2 cellular contexts compared by ENCODE assay signal in genomic region chr18:11962586-11962985, GRCh38.
TF ChIP-seq lines count a peak whose summit lies in the region.

No MANE protein-coding gene starts in this region.

TF ChIP-seq in A549, 52 proteins besides CTCF, POLR2A, EP300 and RAD21:
- TF ChIP-seq TP53 (CRISPR knock-in tag; IDR thresholded peaks at IDR 0.05), result no peak
- no peak for TF ChIP-seq POLR2AphosphoS2 (conservative IDR thresholded peaks at IDR 0.05; ENCODE audit: low read length)
- TF ChIP-seq ZSCAN20 (CRISPR knock-in tag; IDR thresholded peaks at IDR 0.05), result no peak
- no peak for TF ChIP-seq ZC3H11A (IDR thresholded peaks at IDR 0.05)
- TF ChIP-seq RFX5 (IDR thresholded peaks at IDR 0.05), result no peak
- TF ChIP-seq JUN (IDR thresholded peaks at IDR 0.05), result no peak

TF ChIP-seq in IMR-90, 13 proteins besides CTCF, POLR2A, EP300 and RAD21:
- no peak for TF ChIP-seq MAZ (IDR thresholded peaks at IDR 0.05; ENCODE audit: borderline replicate concordance, low read depth, low read length)
- no peak for TF ChIP-seq MAFK (IDR thresholded peaks at IDR 0.05; ENCODE audit: low read depth, low read length)
- TF ChIP-seq USF2 (IDR thresholded peaks at IDR 0.05; ENCODE audit: low read depth, low read length), result no peak
- no peak for TF ChIP-seq RFX5 (IDR thresholded peaks at IDR 0.05; ENCODE audit: low read depth, low read length)
- no peak for TF ChIP-seq CEBPB (IDR thresholded peaks at IDR 0.05; ENCODE audit: low read depth, low read length)
- TF ChIP-seq FOS (IDR thresholded peaks at IDR 0.05; ENCODE audit: low read depth, low read length), result no peak
- no peak for TF ChIP-seq MXI1 (IDR thresholded peaks at IDR 0.05; ENCODE audit: borderline replicate concordance, low read depth, low read length)
- no peak for TF ChIP-seq SMC3 (IDR thresholded peaks at IDR 0.05; ENCODE audit: low read depth, low read length)
- no peak for TF ChIP-seq ELK1 (IDR thresholded peaks at IDR 0.05; ENCODE audit: borderline replicate concordance, low read depth, low read length)
- no peak for TF ChIP-seq CHD1 (IDR thresholded peaks at IDR 0.05; ENCODE audit: low read depth, low read length)
- TF ChIP-seq NFE2L2 (IDR thresholded peaks at IDR 0.05; ENCODE audit: low read depth, low read length), result no peak
- TF ChIP-seq RCOR1 (IDR thresholded peaks at IDR 0.05; ENCODE audit: insufficient replicate concordance, low read length), result no peak
